In genomic region chr14:21494902-21495762, GRCh38 we compare ENCODE assay signal across 15 cellular contexts. TPM values are rescaled to one million over a fixed set of nuclear protein-coding genes. Genes with fewer than 3 reads are reported as not detected.
DNase-seq lines count a peak whose midpoint lies in the region; ATAC-seq, FAIRE-seq and TF ChIP-seq lines count a peak whose summit lies in the region.
"Had no signal": no experiment of that assay in that cellular context is flagged by ENCODE, and none has a peak within 500 bp of the region (broad histone marks: within the 10 kb centered on the region; RNA-seq: fewer than 3 reads in every experiment).

No MANE protein-coding gene starts in this region.

- POLR2A ChIA-PET in Caco-2 (lab: Charles Lee) = interaction anchor here (0.5 to 1.4 kb wide), 7 partner anchors 16 to 826 kb away, joined by 3 to 13 read pairs (median 3); partner anchors contain the start of genes CHD8, METTL3, RAB2B and SALL2

- no peak overlapping the region for H3K4me3 Mint-ChIP-seq in Caco-2 (ENCODE audit: unreplicated experiment)
- H3K4me3 Mint-ChIP-seq: dendritic cell treated with granulocyte-macrophage colony-stimulating factor and Interleukin-4, amounts not matched to agents 40 ng/mL and 50 ng/mL, for 4 days; natural killer cell had no signal

- 59% methylated on average over 2 of the region's 2 CpGs for WGBS in mesenchymal stem cell

- no peak overlapping the region for H2AFZ ChIP-seq in mesenchymal stem cell (ENCODE audit: low read depth, low read length)

- no peak overlapping the region for H3K23ac ChIP-seq in mesenchymal stem cell (ENCODE audit: low read length in 2 of 2)

- H2AK5ac ChIP-seq in mesenchymal stem cell (ENCODE audit: low read length, severe bottlenecking) = peak overlapping the region; percentile 81

- H3K36me3 ChIP-seq in Caco-2 (ENCODE audit: control insufficient read depth, insufficient read depth, low read length) (peaks cover 1% of the 10 kb centered on the region; the same call in 1 of the 2 replicates), HUES48 (ENCODE audit: control insufficient read depth, insufficient read depth, low read length) (peaks cover 87% of the 10 kb centered on the region), bronchial epithelial cell (ENCODE audit: control insufficient read depth, insufficient read depth, low read length) (peaks cover 12% of the 10 kb centered on the region), mesenchymal stem cell (ENCODE audit: control insufficient read depth in 1 of 2, insufficient read depth in 2 of 2, low read depth in 1 of 2, low read length in 2 of 2) (peaks cover 35 to 89% of the 10 kb centered on the region in 2 experiments)

- H2BK15ac ChIP-seq in mesenchymal stem cell (ENCODE audit: low read depth, poor library complexity, severe bottlenecking) = no peak overlapping the region

- ATAC-seq in GM19467 (IDR thresholded peaks at IDR 0.05; ENCODE audit: unreplicated experiment) (no peak), GM18858 (IDR thresholded peaks at IDR 0.05; ENCODE audit: unreplicated experiment) (no peak), HG03354 (IDR thresholded peaks at IDR 0.05; ENCODE audit: poor library complexity, severe bottlenecking, unreplicated experiment) (no peak)
- ATAC-seq: gastroesophageal sphincter, natural killer cell had no signal

- no peaks in the 10 kb centered on the region for H3K27me3 Mint-ChIP-seq in Caco-2 (ENCODE audit: insufficient read depth, unreplicated experiment)
- H3K27me3 Mint-ChIP-seq: dendritic cell treated with granulocyte-macrophage colony-stimulating factor and Interleukin-4, amounts not matched to agents 40 ng/mL and 50 ng/mL, for 4 days had no signal

- peak; percentile 85 for FAIRE-seq in bronchial epithelial cell (lab: Jason Lieb, UNC)
- FAIRE-seq: small intestine had no signal

- peaks cover 25% of the 10 kb centered on the region for H3K4me1 Mint-ChIP-seq in Caco-2 (ENCODE audit: low read depth, unreplicated experiment)

- peaks cover 7% of the 10 kb centered on the region for H3K79me1 ChIP-seq in mesenchymal stem cell (replicated peaks; ENCODE audit: low read length, poor library complexity, severe bottlenecking)

- no peak overlapping the region for H2BK5ac ChIP-seq in mesenchymal stem cell (ENCODE audit: low read depth, low read length, poor library complexity, severe bottlenecking)

- H3K4ac ChIP-seq in mesenchymal stem cell (ENCODE audit: low read depth in 1 of 2, low read length in 2 of 2) = no peak overlapping the region

- H3K9me3 Mint-ChIP-seq in Caco-2 (ENCODE audit: unreplicated experiment) = no peaks in the 10 kb centered on the region
- H3K9me3 Mint-ChIP-seq: dendritic cell treated with granulocyte-macrophage colony-stimulating factor and Interleukin-4, amounts not matched to agents 40 ng/mL and 50 ng/mL, for 4 days; natural killer cell had no signal

- H3K27ac ChIP-seq in HUES48 (ENCODE audit: low read depth, low read length) (peak overlapping the region; percentile 52), mesenchymal stem cell (ENCODE audit: low read length, poor library complexity, severe bottlenecking) (peak overlapping the region; percentile 71)
- H3K27ac ChIP-seq: gastroesophageal sphincter, tibial artery had no signal

- CTCF ChIA-PET in Caco-2 (lab: Charles Lee) = interaction anchor here (0.7 to 1.5 kb wide), 3 partner anchors 18 to 62 kb away, joined by 3 to 13 read pairs (median 9); partner anchors contain the start of genes CHD8, RAB2B and TOX4

- no peak overlapping the region for H3K18ac ChIP-seq in mesenchymal stem cell (ENCODE audit: low read depth in 1 of 2, low read length in 2 of 2)

- H3K14ac ChIP-seq in mesenchymal stem cell (ENCODE audit: low read length in 2 of 2) = no peak overlapping the region

- no peaks in the 10 kb centered on the region for H3K27me3 ChIP-seq in Caco-2 (replicated peaks; ENCODE audit: control insufficient read depth, insufficient read depth, low read length)
- no peaks in the 10 kb centered on the region for H3K27me3 ChIP-seq in HUES48 (ENCODE audit: control insufficient read depth, insufficient read depth, low read length)
- H3K27me3 ChIP-seq in bronchial epithelial cell (ENCODE audit: control insufficient read depth, insufficient read depth, low read length) = no peaks in the 10 kb centered on the region
- H3K27me3 ChIP-seq in mesenchymal stem cell (ENCODE audit: control insufficient read depth in 1 of 2, insufficient read depth in 1 of 2, low read length in 2 of 2) = no peaks in the 10 kb centered on the region
- H3K27me3 ChIP-seq: gastroesophageal sphincter, tibial artery had no signal

- H4K8ac ChIP-seq in mesenchymal stem cell (ENCODE audit: low read length) = no peak overlapping the region

- H3K9ac ChIP-seq in HUES48 (ENCODE audit: low read depth, low read length) = no peak overlapping the region
- peak overlapping the region; percentile 32 for H3K9ac ChIP-seq in mesenchymal stem cell (ENCODE audit: low read length)

- H2BK12ac ChIP-seq in mesenchymal stem cell (ENCODE audit: low read length in 2 of 2) = no peak overlapping the region

- no peak overlapping the region for H3K4me3 ChIP-seq in Caco-2 (ENCODE audit: low read depth, low read length)
- no peak overlapping the region for H3K4me3 ChIP-seq in HUES48 (ENCODE audit: low read depth, low read length)
- H3K4me3 ChIP-seq in bronchial epithelial cell (ENCODE audit: low read depth, low read length) = no peak overlapping the region
- no peak overlapping the region for H3K4me3 ChIP-seq in mesenchymal stem cell (ENCODE audit: insufficient read depth in 1 of 2, low read depth in 1 of 2, low read length in 2 of 2)
- H3K4me3 ChIP-seq: gastroesophageal sphincter, tibial artery had no signal

- peaks cover 95% of the 10 kb centered on the region for H3K36me3 Mint-ChIP-seq in Caco-2 (ENCODE audit: insufficient read depth, unreplicated experiment)

- TF ChIP-seq CTCF in Caco-2 (IDR thresholded peaks at IDR 0.05; ENCODE audit: insufficient read depth in 1 of 2, low read depth in 1 of 2, low read length in 1 of 2, severe bottlenecking in 1 of 2, unreplicated experiment in 1 of 2) (no peak), bronchial epithelial cell (IDR thresholded peaks at IDR 0.05; ENCODE audit: insufficient read depth, low read length, severe bottlenecking) (no peak)

- no peak overlapping the region for H2BK120ac ChIP-seq in mesenchymal stem cell (ENCODE audit: low read depth, low read length)

- 0 out of 2 replicates have a peak, but pooled peaks cover 11% of the 10 kb centered on the region for H3K4me1 ChIP-seq in Caco-2
- H3K4me1 ChIP-seq in HUES48 (ENCODE audit: control insufficient read depth, insufficient read depth, low read length) = peaks cover 17% of the 10 kb centered on the region
- peaks cover 4% of the 10 kb centered on the region for H3K4me1 ChIP-seq in mesenchymal stem cell (ENCODE audit: control insufficient read depth, insufficient read depth, low read depth, low read length)
- H3K4me1 ChIP-seq: gastroesophageal sphincter, tibial artery had no signal

- intact Hi-C loops in Caco-2 (cut with micrococcal nuclease; ENCODE audit: unreplicated experiment) = no loop called here

- no peak overlapping the region for H3K4me2 ChIP-seq in mesenchymal stem cell (ENCODE audit: low read length, poor library complexity, severe bottlenecking)

- peak overlapping the region; percentile 75 for H3K27ac Mint-ChIP-seq in Caco-2 (ENCODE audit: unreplicated experiment)
- H3K27ac Mint-ChIP-seq: dendritic cell treated with granulocyte-macrophage colony-stimulating factor and Interleukin-4, amounts not matched to agents 40 ng/mL and 50 ng/mL, for 4 days had no signal

- H4K91ac ChIP-seq in mesenchymal stem cell (ENCODE audit: low read length) = no peak overlapping the region

- DNase-seq in Caco-2 (peak in 1 of 2 experiments; percentile 10), bronchial epithelial cell (ENCODE audit: low read depth) (no peak), mesenchymal stem cell (peak; percentile 41)
- DNase-seq: activated CD4-positive, alpha-beta T cell treated with anti-CD3 and anti-CD28 coated beads for 48 hours; kidney glomerular epithelial cell; natural killer cell; small intestine; SW 1271; tibial artery had no signal

- H3K9me3 ChIP-seq in Caco-2 (no peaks in the 10 kb centered on the region), HUES48 (ENCODE audit: control insufficient read depth, insufficient read depth, low read length) (no peaks in the 10 kb centered on the region), mesenchymal stem cell (ENCODE audit: control insufficient read depth, low read length) (no peaks in the 10 kb centered on the region)
- H3K9me3 ChIP-seq: gastroesophageal sphincter, tibial artery had no signal

- BruUV-seq in Caco-2 (replicated peaks; lab: Mats Ljungman, UMichigan) = TSS peak; percentile 23

RNA-seq across cellular contexts. Expression of gene METTL3, which starts 16.0 kb away (rescaled TPM):
- 40.1 and 43.8 TPM in 2 replicates for total RNA-seq in Caco-2 (2022)
- 34.3 and 53.2 TPM in 2 replicates for total RNA-seq in bronchial epithelial cell
- 25.1 TPM for polyA plus RNA-seq in mesenchymal stem cell (2013, experiment 1 of 2)
- polyA plus RNA-seq in mesenchymal stem cell (2013, experiment 2 of 2) = 24.8 TPM

RNA-seq across cellular contexts. Expression of gene TOX4, which starts 18.1 kb away (rescaled TPM):
- 76.6 and 78.8 TPM in 2 replicates for total RNA-seq in Caco-2 (2022)
- total RNA-seq in bronchial epithelial cell = 16.6 and 23.0 TPM in 2 replicates
- polyA plus RNA-seq in mesenchymal stem cell (2013, experiment 1 of 2) = 61.3 TPM
- polyA plus RNA-seq in mesenchymal stem cell (2013, experiment 2 of 2) = 60.5 TPM

RNA-seq across cellular contexts. Expression of gene RAB2B, which starts 18.4 kb away (rescaled TPM):
- total RNA-seq in Caco-2 (2022) (18.8 and 20.9 TPM in 2 replicates), bronchial epithelial cell (17.4 and 17.8 TPM in 2 replicates)
- polyA plus RNA-seq in mesenchymal stem cell (2013, experiment 1 of 2) = 21.3 TPM
- 20.2 TPM for polyA plus RNA-seq in mesenchymal stem cell (2013, experiment 2 of 2)

RNA-seq across cellular contexts. Expression of gene SALL2, which starts 31.0 kb away (rescaled TPM):
- total RNA-seq in Caco-2 (2022) (10.9 and 11.0 TPM in 2 replicates), bronchial epithelial cell (under 0.01 and 0.13 TPM in 2 replicates)
- 11.8 TPM for polyA plus RNA-seq in mesenchymal stem cell (2013, experiment 1 of 2)
- polyA plus RNA-seq in mesenchymal stem cell (2013, experiment 2 of 2) = 10.2 TPM

RNA-seq across cellular contexts. Expression of gene CHD8, which starts 39.2 kb away (rescaled TPM):
- total RNA-seq in Caco-2 (2022) (84.9 and 89.8 TPM in 2 replicates), bronchial epithelial cell (29.7 and 41.1 TPM in 2 replicates)
- 35.7 TPM for polyA plus RNA-seq in mesenchymal stem cell (2013, experiment 1 of 2)
- 31.6 TPM for polyA plus RNA-seq in mesenchymal stem cell (2013, experiment 2 of 2)
